Comparison of ENCODE assay signal across 29 cellular contexts in genomic region chr14:30153662-30154061, GRCh38.
"Had no signal": no experiment of that assay in that cellular context is flagged by ENCODE, and none has a peak within 500 bp of the region (broad histone marks: within the 10 kb centered on the region; RNA-seq: fewer than 3 reads in every experiment).

No MANE protein-coding gene starts in this region.

- H3K4me1 ChIP-seq: gastrocnemius medialis, right atrium auricular region, tibial nerve had no signal

- H3K36me3 ChIP-seq: brain microvascular endothelial cell, gastrocnemius medialis, right atrium auricular region, tibial nerve had no signal

- H3K27me3 ChIP-seq: brain microvascular endothelial cell, gastrocnemius medialis, right atrium auricular region, tibial nerve had no signal

- H3K27ac ChIP-seq: brain microvascular endothelial cell, coronary artery, dorsolateral prefrontal cortex, gastrocnemius medialis, right atrium auricular region, tibial nerve, VCaP had no signal

- DNase-seq: activated CD4-positive, alpha-beta T cell treated with anti-CD3 and anti-CD28 coated beads for 4 hours; activated CD4-positive, alpha-beta T cell treated with anti-CD3 and anti-CD28 coated beads, Interleukin-2, amount 50 U/mL, for 4 hours; activated effector memory CD4-positive, alpha-beta T cell treated with anti-CD3 and anti-CD28 coated beads, Interleukin-2, amount 50 U/mL, for 16 hours; activated naive CD4-positive, alpha-beta T cell treated with anti-CD3 and anti-CD28 coated beads for 36 hours; activated naive CD8-positive, alpha-beta T cell treated with anti-CD3 and anti-CD28 coated beads for 36 hours; activated T-cell treated with anti-CD3 and anti-CD28 coated beads for 4 hours; activated T-cell treated with anti-CD3 and anti-CD28 coated beads, Interleukin-2, amount 50 U/mL, for 72 hours; amniotic stem cell; brain microvascular endothelial cell; dorsolateral prefrontal cortex; effector memory CD8-positive, alpha-beta T cell; erythroblast; gastrocnemius medialis; glutamatergic neuron; left cardiac atrium; left ventricle myocardium superior; naive thymus-derived CD4-positive, alpha-beta T cell; occipital lobe; stimulated activated CD4-positive, alpha-beta T cell treated with anti-CD3 and anti-CD28 coated beads, Interleukin-2, amount 100 ng/mL, for 48 hours; stimulated activated naive CD4-positive, alpha-beta T cell treated with Interleukin-2 at 50 U/mL for 16 hours; SW 1271; T-helper 9 cell had no signal

- H3K4me3 ChIP-seq: coronary artery, dorsolateral prefrontal cortex, gastrocnemius medialis, right atrium auricular region, tibial nerve had no signal

- ATAC-seq: activated T-cell treated with anti-CD3 and anti-CD28 coated beads, Interleukin-2, amount 50 U/mL, for 72 hours; effector memory CD8-positive, alpha-beta T cell; gastrocnemius medialis; left cardiac atrium; left ventricle myocardium superior; naive thymus-derived CD4-positive, alpha-beta T cell had no signal

- H3K9me3 ChIP-seq: gastrocnemius medialis had no signal

- FAIRE-seq: astrocyte, keratinocyte, TTC549 had no signal
